Comparison of ENCODE assay signal across 9 cellular contexts in genomic region chr14:105281354-105282097, GRCh38. TPM values are rescaled to one million over a fixed set of nuclear protein-coding genes. Genes with fewer than 3 reads are reported as not detected.
DNase-seq lines count a peak whose midpoint lies in the region; ATAC-seq, FAIRE-seq and TF ChIP-seq lines count a peak whose summit lies in the region.
"Had no signal": no experiment of that assay in that cellular context is flagged by ENCODE, and none has a peak within 500 bp of the region (broad histone marks: within the 10 kb centered on the region; RNA-seq: fewer than 3 reads in every experiment).

No MANE protein-coding gene starts in this region.

- POLR2A ChIA-PET in AG04449 (lab: Yijun Ruan, JAX) (no interaction called here), PC-3 (lab: Charles Lee; ENCODE audit: unreplicated experiment) (no interaction called here), endothelial cell of umbilical vein (lab: Charles Lee) (no interaction called here)

- dilution Hi-C loops in endothelial cell of umbilical vein (cut with MboI; ENCODE audit: extremely low pct_ligation_motif_present, low sequenced_read_pairs) = no loop called here

- no peak for TF ChIP-seq POLR2A in endothelial cell of umbilical vein (IDR thresholded peaks at IDR 0.05; ENCODE audit: low read depth, low read length)

- H3K9ac ChIP-seq in PC-3 (ENCODE audit: low read length) (no peak overlapping the region), endothelial cell of umbilical vein (replicated peaks; ENCODE audit: extremely low read depth, insufficient read depth, low read length) (no peak overlapping the region)

- no peaks in the 10 kb centered on the region for H3K27me3 ChIP-seq in PC-3 (ENCODE audit: low read length)
- H3K27me3 ChIP-seq in endothelial cell of umbilical vein (ENCODE audit: control insufficient read depth in 2 of 2, insufficient read depth in 2 of 2, low read length in 2 of 2) = no peaks in the 10 kb centered on the region

- H3F3A ChIP-seq in PC-3 (ENCODE audit: low read length, unreplicated experiment) = no peaks in the 10 kb centered on the region

- peak; percentile 85 for FAIRE-seq in endothelial cell of umbilical vein (lab: Jason Lieb, UNC)

- intact Hi-C loops in PC-3 (cut with micrococcal nuclease) (loop anchor here (2.0 kb wide), 1 partner anchor 79 kb away; no protein-coding TSS in a partner anchor), endothelial cell of umbilical vein (cut with micrococcal nuclease) (loop anchor here (1.0 kb wide), 2 partner anchors 78 to 112 kb away; no protein-coding TSS in a partner anchor)

- BruUV-seq in PC-3 (replicated peaks; lab: Mats Ljungman, UMichigan) (no TSS peak), endothelial cell of umbilical vein (replicated peaks; lab: Mats Ljungman, UMichigan) (no TSS peak)

- H3K36me3 ChIP-seq in PC-3 (ENCODE audit: low read depth, low read length) (no peaks in the 10 kb centered on the region), endothelial cell of umbilical vein (ENCODE audit: control insufficient read depth in 2 of 2, extremely low read depth in 1 of 2, insufficient read depth in 2 of 2, low read length in 2 of 2) (peaks cover 0 to 5% of the 10 kb centered on the region in 2 experiments)

- peaks cover 3% of the 10 kb centered on the region; the same call in 1 of the 2 replicates for H4K20me1 ChIP-seq in PC-3 (ENCODE audit: low read length)
- no peaks in the 10 kb centered on the region for H4K20me1 ChIP-seq in endothelial cell of umbilical vein (replicated peaks; ENCODE audit: control insufficient read depth, extremely low read depth, insufficient read depth, low read length)

- no peaks in the 10 kb centered on the region for H3K4me1 ChIP-seq in PC-3 (ENCODE audit: insufficient read depth, low read length)
- H3K4me1 ChIP-seq in endothelial cell of umbilical vein (ENCODE audit: control insufficient read depth, extremely low read depth, insufficient read depth, low read length) = peaks cover 11% of the 10 kb centered on the region

- H3K79me2 ChIP-seq in PC-3 (ENCODE audit: low read length) (peaks cover 47% of the 10 kb centered on the region), endothelial cell of umbilical vein (ENCODE audit: control insufficient read depth, insufficient read depth, low read length) (peaks cover 7% of the 10 kb centered on the region)

- H3K9me3 ChIP-seq in PC-3 (ENCODE audit: low read length) = no peaks in the 10 kb centered on the region
- no peaks in the 10 kb centered on the region for H3K9me3 ChIP-seq in endothelial cell of umbilical vein (replicated peaks; ENCODE audit: control insufficient read depth, insufficient read depth, low read length)

- TF ChIP-seq CTCF in AG04449 (IDR thresholded peaks at IDR 0.05; ENCODE audit: insufficient read depth, low read length, missing control alignments) (peak; percentile 58), GM12873 (IDR thresholded peaks at IDR 0.05; ENCODE audit: insufficient read depth, low read depth, low read length, missing control alignments) (peak; percentile 85), PC-3 (conservative IDR thresholded peaks at IDR 0.05; ENCODE audit: low read depth, low read length) (peak; percentile 71), endothelial cell of umbilical vein (IDR thresholded peaks at IDR 0.05; ENCODE audit: extremely low read depth in 1 of 2, insufficient read depth in 1 of 2, low read depth in 1 of 2, low read length in 2 of 2) (peak; percentile 63 to 67)

- H3K9me2 ChIP-seq in PC-3 (replicated peaks; ENCODE audit: low read length) = no peaks in the 10 kb centered on the region

- H3K4me2 ChIP-seq in PC-3 (ENCODE audit: low read length) = no peak overlapping the region
- H3K4me2 ChIP-seq in endothelial cell of umbilical vein (ENCODE audit: insufficient read depth, low read length) = no peak overlapping the region

- H3K4me3 ChIP-seq in AG04449 (ENCODE audit: low read depth, low read length) (no peak overlapping the region), PC-3 (ENCODE audit: low read length) (no peak overlapping the region), endothelial cell of umbilical vein (replicated peaks in 1 of 3; ENCODE audit: insufficient read depth in 1 of 3, low read depth in 1 of 3, low read length in 3 of 3) (no peak overlapping the region)

- no peak overlapping the region for H3K27ac ChIP-seq in PC-3 (ENCODE audit: low read length)
- H3K27ac ChIP-seq in endothelial cell of umbilical vein (ENCODE audit: insufficient read depth, low read depth, low read length) = no peak overlapping the region
- H3K27ac ChIP-seq: epithelial cell of prostate had no signal

- H3K9me1 ChIP-seq in endothelial cell of umbilical vein (replicated peaks; ENCODE audit: control insufficient read depth, extremely low read depth, insufficient read depth, low read length) = no peaks in the 10 kb centered on the region

- peak; percentile 23 for DNase-seq in AG04449 (ENCODE audit: low read depth, low spot score)
- DNase-seq in PC-3 = peak; percentile 54
- DNase-seq in endothelial cell of umbilical vein (ENCODE audit: low read depth, low spot score) = peak; percentile 61
- DNase-seq in mucosa of gallbladder (ENCODE audit: low spot score) = peak; percentile 27
- no peak for DNase-seq in GOT3 (lab: John Stamatoyannopoulos, UW)
- no peak for DNase-seq in NCI-H774 (lab: John Stamatoyannopoulos, UW)

- H2AFZ ChIP-seq in PC-3 (ENCODE audit: low read length) (no peak overlapping the region), endothelial cell of umbilical vein (ENCODE audit: low read depth, low read length) (no peak overlapping the region)

- CTCF ChIA-PET in AG04449 (lab: Yijun Ruan, JAX) (interaction anchor here (0.9 to 3.3 kb wide), 12 partner anchors 10 to 307 kb away, joined by 3 to 24 read pairs (median 5); no protein-coding TSS in a partner anchor), PC-3 (lab: Charles Lee) (no interaction called here), endothelial cell of umbilical vein (lab: Charles Lee) (interaction anchor here (1.4 to 2.4 kb wide), 3 partner anchors 71 to 191 kb away, joined by 4 to 16 read pairs (median 6); partner anchors contain the start of gene JAG2)

- ATAC-seq in PC-3 (no peak; the same call in none of the 2 replicates), HG03135 (IDR thresholded peaks at IDR 0.05; ENCODE audit: unreplicated experiment) (no peak)

TF ChIP-seq in endothelial cell of umbilical vein, 7 proteins besides CTCF, POLR2A, EP300 and RAD21:
- no peak for TF ChIP-seq FOS (IDR thresholded peaks at IDR 0.05; ENCODE audit: borderline replicate concordance, insufficient read depth, low read length)
- TF ChIP-seq MAX (IDR thresholded peaks at IDR 0.05; ENCODE audit: insufficient read depth, insufficient read length) = no peak
- no peak for TF ChIP-seq MYC (IDR thresholded peaks at IDR 0.05; ENCODE audit: low read depth, low read length)
- TF ChIP-seq JUN (IDR thresholded peaks at IDR 0.05; ENCODE audit: borderline replicate concordance, insufficient read depth, insufficient read length, low read depth) = no peak
- no peak for TF ChIP-seq EZH2 (IDR thresholded peaks at IDR 0.05; ENCODE audit: borderline replicate concordance, low read depth, low read length, severe bottlenecking)
- TF ChIP-seq POLR2AphosphoS5 (IDR thresholded peaks at IDR 0.05; ENCODE audit: insufficient read depth, low read depth, low read length) = no peak
- no peak for TF ChIP-seq GATA2 (IDR thresholded peaks at IDR 0.05; ENCODE audit: insufficient read depth, insufficient read length, low read depth, low read length)

RNA-seq across cellular contexts. Expression of gene BRF1, which starts 19.3 kb away (rescaled TPM):
- 55.8 and 86.1 TPM in 2 replicates for total RNA-seq in PC-3 (2014; rRNA removed)
- total RNA-seq in endothelial cell of umbilical vein = 37.9 and 47.2 TPM in 2 replicates
- 18.6 and 19.0 TPM in 2 replicates for polyA plus RNA-seq in endothelial cell of umbilical vein
- polyA plus RNA-seq in endothelial cell of umbilical vein (2011; cell fraction: cytosol; rRNA removed) = 9.4 and 13.0 TPM in 2 replicates
- 40.7 and 43.6 TPM in 2 replicates for polyA plus RNA-seq in endothelial cell of umbilical vein (2011; cell fraction: nucleus; rRNA removed)
- polyA plus RNA-seq in endothelial cell of umbilical vein (2012) = 14.4 and 15.7 TPM in 2 replicates
- 24.1 and 26.7 TPM in 2 replicates for polyA minus RNA-seq in endothelial cell of umbilical vein
- polyA minus RNA-seq in endothelial cell of umbilical vein (2011; cell fraction: cytosol; rRNA and poly(A)+ RNA removed) = 14.3 TPM
- polyA minus RNA-seq in endothelial cell of umbilical vein (2011; cell fraction: nucleus; rRNA and poly(A)+ RNA removed) = 39.8 and 59.1 TPM in 2 replicates
- total RNA-seq in mucosa of gallbladder = 51.7 TPM

RNA-seq across cellular contexts. Expression of gene PACS2, which starts 33.0 kb away (rescaled TPM):
- 56.0 and 62.0 TPM in 2 replicates for total RNA-seq in PC-3 (2014; rRNA removed)
- 80.1 and 86.3 TPM in 2 replicates for total RNA-seq in endothelial cell of umbilical vein
- 52.6 and 52.7 TPM in 2 replicates for polyA plus RNA-seq in endothelial cell of umbilical vein
- polyA plus RNA-seq in endothelial cell of umbilical vein (2011; cell fraction: cytosol; rRNA removed) = 31.1 and 47.8 TPM in 2 replicates
- 192 and 247 TPM in 2 replicates for polyA plus RNA-seq in endothelial cell of umbilical vein (2011; cell fraction: nucleus; rRNA removed)
- 36.5 and 56.0 TPM in 2 replicates for polyA plus RNA-seq in endothelial cell of umbilical vein (2012)
- polyA minus RNA-seq in endothelial cell of umbilical vein = 36.0 and 66.4 TPM in 2 replicates
- polyA minus RNA-seq in endothelial cell of umbilical vein (2011; cell fraction: cytosol; rRNA and poly(A)+ RNA removed) = 14.6 TPM
- 53.1 and 93.3 TPM in 2 replicates for polyA minus RNA-seq in endothelial cell of umbilical vein (2011; cell fraction: nucleus; rRNA and poly(A)+ RNA removed)
- total RNA-seq in mucosa of gallbladder = 105 TPM

RNA-seq across cellular contexts. Expression of gene BTBD6, which starts 33.2 kb away (rescaled TPM):
- total RNA-seq in PC-3 (2014; rRNA removed) (104 and 119 TPM in 2 replicates), endothelial cell of umbilical vein (57.7 and 63.1 TPM in 2 replicates), mucosa of gallbladder (50.8 TPM)
- polyA plus RNA-seq in endothelial cell of umbilical vein = 63.1 and 65.0 TPM in 2 replicates
- 51.6 and 57.9 TPM in 2 replicates for polyA plus RNA-seq in endothelial cell of umbilical vein (2011; cell fraction: cytosol; rRNA removed)
- polyA plus RNA-seq in endothelial cell of umbilical vein (2011; cell fraction: nucleus; rRNA removed) = 111 and 113 TPM in 2 replicates
- 38.8 and 47.5 TPM in 2 replicates for polyA plus RNA-seq in endothelial cell of umbilical vein (2012)
- 43.1 and 43.3 TPM in 2 replicates for polyA minus RNA-seq in endothelial cell of umbilical vein
- 27.3 TPM for polyA minus RNA-seq in endothelial cell of umbilical vein (2011; cell fraction: cytosol; rRNA and poly(A)+ RNA removed)
- 12.7 and 14.1 TPM in 2 replicates for polyA minus RNA-seq in endothelial cell of umbilical vein (2011; cell fraction: nucleus; rRNA and poly(A)+ RNA removed)

Comparison
In these comparisons a context has a peak if more than half of its experiments do, and no peak if none do; other contexts are left out.
1. DNase-seq: peak in AG04449 (single experiment), PC-3 (single experiment), endothelial cell of umbilical vein (single experiment) and mucosa of gallbladder (single experiment); none in GOT3 (single experiment) and NCI-H774 (single experiment).
2. Peak in every context shown above with its lines, with median percentiles within 50 percentile points of each other: CTCF ChIP-seq.